16 cellular contexts compared by ENCODE assay signal in the genomic region with DNA sequence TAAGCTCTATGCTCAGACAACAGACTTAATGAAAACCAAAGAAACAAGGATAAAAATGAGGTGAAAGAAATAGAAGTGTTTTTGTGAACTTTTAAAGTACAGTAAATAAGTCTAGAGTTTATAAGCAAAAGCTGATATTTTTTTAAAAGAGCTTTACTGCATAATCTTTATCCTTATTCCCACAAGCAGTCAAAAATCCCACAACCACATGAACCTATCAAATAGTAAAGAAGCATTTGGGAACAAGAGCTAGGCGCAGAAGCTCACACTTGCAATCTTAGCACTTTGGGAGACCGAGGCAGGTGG.
DNase-seq lines count a peak whose midpoint lies in the region; ATAC-seq and TF ChIP-seq lines count a peak whose summit lies in the region.
"Had no signal": no experiment of that assay in that cellular context is flagged by ENCODE, and none has a peak within 500 bp of the region (broad histone marks: within the 10 kb centered on the region; RNA-seq: fewer than 3 reads in every experiment).

No MANE protein-coding gene starts in this region.

- H3K4me1 ChIP-seq in SJSA1 (replicated peaks) (peaks cover 37% of the 10 kb centered on the region), esophagus (ENCODE audit: control insufficient read depth in 2 of 2, insufficient read depth in 2 of 2, low read length in 1 of 2) (peaks cover 0 to 2% of the 10 kb centered on the region in 2 donors), gastroesophageal sphincter (no peaks in the 10 kb centered on the region)

- TF ChIP-seq POLR2A in gastroesophageal sphincter (IDR thresholded peaks at IDR 0.05), result no peak

- no peak for ATAC-seq in GM19452 (IDR thresholded peaks at IDR 0.05; ENCODE audit: unreplicated experiment)
- ATAC-seq in gastroesophageal sphincter, result no peak
- ATAC-seq: natural killer cell had no signal

- no peaks in the 10 kb centered on the region for H3K36me3 Mint-ChIP-seq in Calu3 (ENCODE audit: insufficient read depth, unreplicated experiment)
- H3K36me3 Mint-ChIP-seq in osteocyte (ENCODE audit: unreplicated experiment), result no peaks in the 10 kb centered on the region
- H3K36me3 Mint-ChIP-seq: activated naive CD8-positive, alpha-beta T cell; CD4-positive, CD25-positive, alpha-beta regulatory T cell; natural killer cell had no signal

- intact Hi-C loops in Calu3 (cut with micrococcal nuclease; ENCODE audit: unreplicated experiment), result loop anchor here (5.0 to 10.0 kb wide), 2 partner anchors 179 to 251 kb away; no protein-coding TSS in a partner anchor

- H3K9me3 Mint-ChIP-seq in Calu3 (ENCODE audit: low read depth, unreplicated experiment) (no peaks in the 10 kb centered on the region), osteocyte (ENCODE audit: unreplicated experiment) (peaks cover 5% of the 10 kb centered on the region)
- H3K9me3 Mint-ChIP-seq: activated T-helper 2 cell treated with anti-CD3 and anti-CD28 coated beads, Interferon-gamma antibody, Interleukin-2, Interleukin-4, amounts not matched to agents 10 μg/mL and 5 μg/mL and 100 μg/mL, durations not matched to agents 14 hours and 24 hours and 36 hours; CD4-positive, CD25-positive, alpha-beta regulatory T cell; central memory CD8-positive, alpha-beta T cell; natural killer cell had no signal

- H3K27me3 Mint-ChIP-seq in Calu3 (ENCODE audit: unreplicated experiment), result no peaks in the 10 kb centered on the region
- no peaks in the 10 kb centered on the region for H3K27me3 Mint-ChIP-seq in osteocyte (ENCODE audit: unreplicated experiment)

- BruUV-seq in Calu3 (replicated peaks; lab: Mats Ljungman, UMichigan), result no TSS peak

- no peak for TF ChIP-seq EP300 in gastroesophageal sphincter (IDR thresholded peaks at IDR 0.05)

- 89 to 95% methylated on average over 2 of the region's 2 CpGs for WGBS in esophagus, 2 donors
- 91% methylated on average over 2 of the region's 2 CpGs; no CpG with 5 or more reads in 1 of the 2 donors for WGBS in gastroesophageal sphincter (ENCODE audit: low coverage in 1 of 2), 2 donors

- H3K27me3 ChIP-seq in SJSA1 (replicated peaks) (no peaks in the 10 kb centered on the region), esophagus (ENCODE audit: control insufficient read depth in 1 of 2, insufficient read depth in 2 of 2, low read length in 2 of 2) (no peaks in the 10 kb centered on the region), gastroesophageal sphincter (no peaks in the 10 kb centered on the region)
- H3K27me3 ChIP-seq: ascending aorta, sigmoid colon had no signal

- H3K9me3 ChIP-seq in SJSA1 (replicated peaks) (no peaks in the 10 kb centered on the region), esophagus (ENCODE audit: control insufficient read depth in 2 of 2, insufficient read depth in 1 of 2, low read depth in 1 of 2, low read length in 1 of 2) (no peaks in the 10 kb centered on the region), gastroesophageal sphincter (no peaks in the 10 kb centered on the region)
- H3K9me3 ChIP-seq: ascending aorta, sigmoid colon had no signal

- no peak for DNase-seq in Calu3
- DNase-seq in SJSA1 (ENCODE audit: low read depth in 1 of 2, low spot score in 2 of 2), result no peak
- DNase-seq in osteocyte (ENCODE audit: extremely low spot score, unreplicated experiment), result no peak
- no peak for DNase-seq in NOMO-1 (lab: John Stamatoyannopoulos, UW; ENCODE audit: unreplicated experiment in 2 of 2)
- DNase-seq in retina, result no peak
- DNase-seq: effector CD4-positive, alpha-beta T cell; natural killer cell had no signal

- H3K27ac Mint-ChIP-seq in Calu3 (ENCODE audit: unreplicated experiment), result peak overlapping the region; percentile 53
- H3K27ac Mint-ChIP-seq in osteocyte (ENCODE audit: unreplicated experiment), result no peak overlapping the region
- H3K27ac Mint-ChIP-seq: activated naive CD8-positive, alpha-beta T cell; activated T-helper 2 cell treated with anti-CD3 and anti-CD28 coated beads, Interferon-gamma antibody, Interleukin-2, Interleukin-4, amounts not matched to agents 10 μg/mL and 5 μg/mL and 100 μg/mL, durations not matched to agents 14 hours and 24 hours and 36 hours; CD4-positive, CD25-positive, alpha-beta regulatory T cell; natural killer cell had no signal

- no peak overlapping the region for H3K4me3 ChIP-seq in SJSA1
- no peak overlapping the region for H3K4me3 ChIP-seq in esophagus (ENCODE audit: low read depth in 1 of 2, low read length in 2 of 2)
- H3K4me3 ChIP-seq in gastroesophageal sphincter, result no peak overlapping the region
- H3K4me3 ChIP-seq: ascending aorta, sigmoid colon had no signal

- H3K4me1 Mint-ChIP-seq in Calu3 (ENCODE audit: low read depth, unreplicated experiment) (peaks cover 8% of the 10 kb centered on the region), osteocyte (ENCODE audit: unreplicated experiment) (peaks cover 30% of the 10 kb centered on the region)
- H3K4me1 Mint-ChIP-seq: CD4-positive, CD25-positive, alpha-beta regulatory T cell; central memory CD8-positive, alpha-beta T cell; natural killer cell had no signal

- no peak for TF ChIP-seq CTCF in Calu3 (IDR thresholded peaks at IDR 0.05; ENCODE audit: unreplicated experiment)
- TF ChIP-seq CTCF in osteocyte (IDR thresholded peaks at IDR 0.05), result peak; percentile 3
- no peak for TF ChIP-seq CTCF in gastroesophageal sphincter (IDR thresholded peaks at IDR 0.05)

- H3K27ac ChIP-seq in SJSA1 (0 out of 2 replicates have a peak overlapping the region, but pooled peaks have one; percentile 82), esophagus (ENCODE audit: low read depth in 2 of 2, low read length in 1 of 2) (peak overlapping the region; percentile 76 to 86), gastroesophageal sphincter (no peak overlapping the region)
- H3K27ac ChIP-seq: sigmoid colon had no signal

- H3K4me3 Mint-ChIP-seq in Calu3 (ENCODE audit: low read depth, unreplicated experiment) (no peak overlapping the region), osteocyte (ENCODE audit: unreplicated experiment) (no peak overlapping the region)
- H3K4me3 Mint-ChIP-seq: activated naive CD8-positive, alpha-beta T cell; CD4-positive, CD25-positive, alpha-beta regulatory T cell; central memory CD8-positive, alpha-beta T cell; natural killer cell had no signal

- CTCF ChIA-PET in Calu3 (lab: Charles Lee), result interaction anchor here (0.9 to 2.7 kb wide), 2 partner anchors 10 to 178 kb away, joined by 3 to 12 read pairs; no protein-coding TSS in a partner anchor

- no peaks in the 10 kb centered on the region for H3K36me3 ChIP-seq in SJSA1
- H3K36me3 ChIP-seq in esophagus (ENCODE audit: control insufficient read depth in 2 of 2, insufficient read depth in 2 of 2, low read length in 1 of 2), result no peaks in the 10 kb centered on the region
- no peaks in the 10 kb centered on the region for H3K36me3 ChIP-seq in gastroesophageal sphincter
- H3K36me3 ChIP-seq: ascending aorta, sigmoid colon had no signal

Comparison
In these comparisons a context has a peak if more than half of its experiments do, and no peak if none do; other contexts are left out.
1. H3K27ac ChIP-seq: peak in SJSA1 (single experiment) and esophagus (2 of 2); none in gastroesophageal sphincter (0 of 4).